In the genomic region with DNA sequence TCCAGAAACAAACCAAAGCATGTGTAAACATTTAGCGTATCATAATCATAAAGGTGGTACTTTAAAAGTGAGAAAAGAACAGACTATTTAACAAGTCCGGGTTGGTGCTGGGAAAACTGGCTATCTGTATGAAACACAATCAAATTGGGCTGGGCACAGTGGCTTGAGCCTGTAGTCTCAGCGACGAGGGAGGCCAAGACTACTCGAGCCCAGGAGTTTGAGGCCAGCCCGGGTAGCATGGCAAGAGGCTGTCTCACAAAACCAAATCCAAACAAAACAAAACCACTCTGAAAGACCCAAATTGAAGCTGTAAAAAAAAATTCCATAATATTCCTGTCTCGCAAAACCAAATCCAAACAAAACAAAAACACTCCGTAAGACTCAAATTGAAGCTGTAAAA, we compare ENCODE assay signal across 17 cellular contexts. TPM values are rescaled to one million over a fixed set of nuclear protein-coding genes. Genes with fewer than 3 reads are reported as not detected.
A peak's percentile ranks its signal among the peaks of the same experiment; 100 is the strongest.
DNase-seq lines count a peak whose midpoint lies in the region; ATAC-seq and TF ChIP-seq lines count a peak whose summit lies in the region.
"Had no signal": no experiment of that assay in that cellular context is flagged by ENCODE, and none has a peak within 500 bp of the region (broad histone marks: within the 10 kb centered on the region; RNA-seq: fewer than 3 reads in every experiment).

No MANE protein-coding gene starts in this region.

- H3K4me2 ChIP-seq in OCI-LY7 (ENCODE audit: low read length): peak overlapping the region; percentile 10

- H3K4me3 ChIP-seq in OCI-LY7 (ENCODE audit: low read depth, low read length, poor library complexity, severe bottlenecking) (no peak overlapping the region), thoracic aorta (no peak overlapping the region)
- H3K4me3 ChIP-seq: HAP-1 had no signal

- no TSS peak for BruUV-seq in OCI-LY7 (replicated peaks; lab: Mats Ljungman, UMichigan)

- ATAC-seq in thoracic aorta (ENCODE audit: insufficient number of reproducible peaks, low FRiP score, low read depth): no peak
- ATAC-seq in HG03571 (IDR thresholded peaks at IDR 0.05; ENCODE audit: unreplicated experiment): no peak
- no peak for ATAC-seq in HG03095 (IDR thresholded peaks at IDR 0.05; ENCODE audit: unreplicated experiment)

- H3K4me1 ChIP-seq in OCI-LY7 (ENCODE audit: insufficient read depth, low read length, poor library complexity, severe bottlenecking): peaks cover 39% of the 10 kb centered on the region
- H3K4me1 ChIP-seq in thoracic aorta (ENCODE audit: control insufficient read depth in 1 of 2, low read depth in 2 of 2): peaks cover 5 to 36% of the 10 kb centered on the region in 2 donors

- H3K27ac ChIP-seq in OCI-LY7 (ENCODE audit: low read depth, low read length, poor library complexity, severe bottlenecking) (no peak overlapping the region), VCaP (peak overlapping the region; percentile 1; the same call in 1 of the 2 replicates), thoracic aorta (peak overlapping the region; percentile 50 to 54)

- no peak for TF ChIP-seq CTCF in OCI-LY7 (conservative IDR thresholded peaks at IDR 0.05; ENCODE audit: low read length)
- TF ChIP-seq CTCF in VCaP (conservative IDR thresholded peaks at IDR 0.05): no peak
- no peak for TF ChIP-seq CTCF in thoracic aorta (IDR thresholded peaks at IDR 0.05)

- H3K9me2 ChIP-seq in OCI-LY7 (ENCODE audit: insufficient read depth, low read length): no peaks in the 10 kb centered on the region

- H3K9me3 ChIP-seq in OCI-LY7 (ENCODE audit: low read length) (no peaks in the 10 kb centered on the region), thoracic aorta (no peaks in the 10 kb centered on the region)
- H3K9me3 ChIP-seq: HAP-1 had no signal

- CTCF ChIA-PET in OCI-LY7 (lab: Charles Lee; ENCODE audit: unreplicated experiment): interaction anchor here (0.5 kb wide), 1 partner anchor 43 kb away, joined by 7 read pairs; no protein-coding TSS in a partner anchor

- H3K36me3 ChIP-seq in OCI-LY7 (ENCODE audit: insufficient read depth, low read length) (peaks cover 45% of the 10 kb centered on the region), thoracic aorta (peaks cover 33% of the 10 kb centered on the region)

- no peaks in the 10 kb centered on the region for H3K27me3 ChIP-seq in thoracic aorta (replicated peaks; ENCODE audit: insufficient read depth)

- H2AFZ ChIP-seq in OCI-LY7 (ENCODE audit: low read length): no peak overlapping the region

- POLR2A ChIA-PET in OCI-LY7 (lab: Charles Lee): interaction anchor here (0.9 to 1.5 kb wide), 2 partner anchors 32 to 157 kb away, joined by 3 to 5 read pairs; no protein-coding TSS in a partner anchor

- DNase-seq in OCI-LY7 (ENCODE audit: low spot score) (no peak), posterior vena cava (ENCODE audit: low spot score) (peak; percentile 61), thoracic aorta (ENCODE audit: low spot score) (no peak), GM19240 (ENCODE audit: insufficient read length, low spot score) (no peak)
- DNase-seq in stimulated activated CD4-positive, alpha-beta T cell treated with anti-CD3 and anti-CD28 coated beads, Interleukin-2, amount 100 ng/mL, for 48 hours: no peak
- DNase-seq: C1 segment of cervical spinal cord; Calu3; CD4-positive, alpha-beta memory T cell; COR-L47; DMS53; DMS79 treated with DMSO at 0.1 percent for 48 hours; GF-D8; GOT3 had no signal

- H3K79me2 ChIP-seq in OCI-LY7 (ENCODE audit: insufficient read depth, low read depth, low read length): peaks cover 35% of the 10 kb centered on the region; the same call in 1 of the 2 replicates

- intact Hi-C loops in OCI-LY7 (cut with micrococcal nuclease; ENCODE audit: unreplicated experiment) (no loop called here), posterior vena cava (cut with DNase I) (no loop called here)

- H4K20me1 ChIP-seq in OCI-LY7 (ENCODE audit: insufficient read depth, low read length): no peaks in the 10 kb centered on the region

RNA-seq across cellular contexts. Expression of gene MRNIP, which starts 4.3 kb away (rescaled TPM):
- total RNA-seq in OCI-LY7 (2014; rRNA removed; shearing (Covaris generic)): 76.2 and 78.7 TPM in 2 replicates
- total RNA-seq in OCI-LY7 (2022) (70.5 and 76.5 TPM in 2 replicates), posterior vena cava (10 to 100 TPM; 17.3 to 20.1 TPM), thoracic aorta (10 to 100 TPM; 46.2 to 54.2 TPM)

RNA-seq across cellular contexts. Expression of gene SQSTM1, which starts 33.7 kb away (rescaled TPM):
- 44.4 and 58.5 TPM in 2 replicates for total RNA-seq in OCI-LY7 (2014; rRNA removed; shearing (Covaris generic))
- total RNA-seq in OCI-LY7 (2022) (68.3 and 81.1 TPM in 2 replicates), posterior vena cava (100 to 1,000 TPM; 245 to 333 TPM), thoracic aorta (100 to 1,000 TPM; 375 to 469 TPM)

RNA-seq across cellular contexts. Expression of gene MGAT4B, which starts 47.7 kb away (rescaled TPM):
- total RNA-seq in OCI-LY7 (2014; rRNA removed; shearing (Covaris generic)): 58.8 and 61.1 TPM in 2 replicates
- total RNA-seq in OCI-LY7 (2022): 90.2 and 96.5 TPM in 2 replicates
- total RNA-seq in posterior vena cava: 10 to 100 TPM; 54.6 to 62.8 TPM
- 10 to 100 TPM; 66.5 to 87.7 TPM for total RNA-seq in thoracic aorta

RNA-seq across cellular contexts. Expression of gene TBC1D9B, which starts 53.3 kb away (rescaled TPM):
- total RNA-seq in OCI-LY7 (2014; rRNA removed; shearing (Covaris generic)): 49.4 and 52.2 TPM in 2 replicates
- total RNA-seq in OCI-LY7 (2022): 93.6 and 106 TPM in 2 replicates
- total RNA-seq in posterior vena cava: 10 to 100 TPM; 85.0 to 90.5 TPM
- 100 to 1,000 TPM in 1 of 2 donors, 10 to 100 TPM in 1; 91.9 to 104 TPM for total RNA-seq in thoracic aorta
